Comparison of ENCODE assay signal across 9 cellular contexts in the genomic region with DNA sequence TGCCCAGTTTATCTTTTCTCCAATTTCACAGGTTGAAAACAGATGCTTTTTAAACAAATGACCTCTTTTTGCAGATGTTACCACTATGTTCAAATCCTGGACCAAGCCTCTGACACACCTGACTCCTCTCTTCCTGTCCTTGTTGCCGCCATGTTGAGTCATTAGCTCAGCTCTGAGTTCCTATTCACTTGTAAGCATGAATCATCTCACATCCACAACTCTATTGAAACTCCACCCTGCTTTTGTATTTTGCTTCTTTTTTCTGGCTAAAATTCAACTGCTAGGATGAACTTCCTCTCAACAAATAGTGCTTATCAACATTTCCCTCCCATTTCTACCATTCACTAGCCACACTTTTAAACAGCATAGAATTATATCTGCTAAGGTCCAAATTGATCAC. TPM values are rescaled to one million over a fixed set of nuclear protein-coding genes. Genes with fewer than 3 reads are reported as not detected.
DNase-seq lines count a peak whose midpoint lies in the region; ATAC-seq and TF ChIP-seq lines count a peak whose summit lies in the region.
"Had no signal": no experiment of that assay in that cellular context is flagged by ENCODE, and none has a peak within 500 bp of the region (broad histone marks: within the 10 kb centered on the region; RNA-seq: fewer than 3 reads in every experiment).

No MANE protein-coding gene starts in this region.

- H3K27me3 ChIP-seq in DND-41 (ENCODE audit: insufficient read depth, low read length, poor library complexity) (no peaks in the 10 kb centered on the region), breast epithelium (no peaks in the 10 kb centered on the region), tibial artery (no peaks in the 10 kb centered on the region), BE2C (no peaks in the 10 kb centered on the region)

- peak overlapping the region; percentile 90 for H3K4me2 ChIP-seq in DND-41 (ENCODE audit: insufficient read depth, low read length)
- H3K4me2 ChIP-seq: KMS-11 had no signal

- H3K4me3 ChIP-seq in DND-41 (ENCODE audit: low read depth in 1 of 2, low read length in 2 of 2) (no peak overlapping the region; a peak in 1 of 4 replicates), breast epithelium (peak overlapping the region in 1 of 3 donors; percentile 97), mucosa of descending colon (no peak overlapping the region), tibial artery (peak overlapping the region in 1 of 2 donors; percentile 68), BE2C (ENCODE audit: low read depth, low read length) (no peak overlapping the region)

- TF ChIP-seq POLR2A in breast epithelium (IDR thresholded peaks at IDR 0.05): no peak

- H3K4me1 ChIP-seq in DND-41 (ENCODE audit: insufficient read depth, low read length) (peaks cover 50% of the 10 kb centered on the region), breast epithelium (peaks cover 0 to 30% of the 10 kb centered on the region in 2 donors), mucosa of descending colon (ENCODE audit: low read depth) (peaks cover 57% of the 10 kb centered on the region), tibial artery (peaks cover 0 to 67% (median 35%) of the 10 kb centered on the region in 4 donors), BE2C (peaks cover 6% of the 10 kb centered on the region)

- H3K9me3 ChIP-seq in DND-41 (ENCODE audit: insufficient read depth, low read length, severe bottlenecking) (no peaks in the 10 kb centered on the region), breast epithelium (no peaks in the 10 kb centered on the region), mucosa of descending colon (no peaks in the 10 kb centered on the region), tibial artery (no peaks in the 10 kb centered on the region), BE2C (no peaks in the 10 kb centered on the region)

- peaks cover 18% of the 10 kb centered on the region; the same call in 1 of the 2 replicates for H4K20me1 ChIP-seq in DND-41 (ENCODE audit: insufficient read depth, low read length)

- no peak overlapping the region for H3K9ac ChIP-seq in DND-41 (ENCODE audit: low read depth, low read length)
- H3K9ac ChIP-seq: KMS-11 had no signal

- H3K79me2 ChIP-seq in DND-41 (ENCODE audit: insufficient read depth, low read length): peaks cover 92% of the 10 kb centered on the region

- DNase-seq in DND-41: no peak
- DNase-seq in RPMI7951 (ENCODE audit: low read depth): peak; percentile 70
- DNase-seq in breast epithelium (ENCODE audit: low spot score in 2 of 2): peak in 1 of 2 donors; percentile 20
- no peak for DNase-seq in mucosa of descending colon
- DNase-seq in tibial artery: no peak
- no peak for DNase-seq in amygdala (lab: John Stamatoyannopoulos, UW)
- no peak for DNase-seq in OCI-M2 (lab: John Stamatoyannopoulos, UW; ENCODE audit: unreplicated experiment)
- no peak for DNase-seq in BE2C

- H3K27ac ChIP-seq in DND-41 (ENCODE audit: low read length) (no peak overlapping the region), breast epithelium (peak overlapping the region; percentile 62 to 91), tibial artery (peak overlapping the region; percentile 49 to 94)
- H3K27ac ChIP-seq: KMS-11 had no signal

- ATAC-seq in DND-41 (ENCODE audit: insufficient read depth, low read depth): no peak
- ATAC-seq in mucosa of descending colon: peak; percentile 7

- TF ChIP-seq CTCF in DND-41 (IDR thresholded peaks at IDR 0.05; ENCODE audit: borderline replicate concordance, extremely low read depth, low read length, poor library complexity, severe bottlenecking) (no peak), breast epithelium (IDR thresholded peaks at IDR 0.05) (no peak), mucosa of descending colon (IDR thresholded peaks at IDR 0.05) (no peak), tibial artery (IDR thresholded peaks at IDR 0.05) (no peak), BE2C (IDR thresholded peaks at IDR 0.05; ENCODE audit: low read depth, low read length) (no peak)

- H3K36me3 ChIP-seq in DND-41 (ENCODE audit: insufficient read depth, low read length) (peaks cover 37% of the 10 kb centered on the region), breast epithelium (no peaks in the 10 kb centered on the region), mucosa of descending colon (ENCODE audit: low read depth) (no peaks in the 10 kb centered on the region), tibial artery (peaks cover 0 to 16% (median 8%) of the 10 kb centered on the region in 3 donors), BE2C (peaks cover 5% of the 10 kb centered on the region)

- no peak overlapping the region for H2AFZ ChIP-seq in DND-41 (ENCODE audit: low read depth, low read length)

- intact Hi-C loops in breast epithelium (cut with DNase I; ENCODE audit: low total_unique reads): no loop called here
- intact Hi-C loops in mucosa of descending colon (cut with DNase I, micrococcal nuclease): no loop called here
- intact Hi-C loops in tibial artery (cut with DNase I; ENCODE audit: low total_unique reads): no loop called here

RNA-seq across cellular contexts. Expression of gene JOSD1, which starts 4.1 kb away (rescaled TPM):
- total RNA-seq in RPMI7951 (2014; rRNA removed; shearing (Covaris generic)): 46.5 and 62.0 TPM in 2 replicates
- total RNA-seq in breast epithelium (10 to 100 TPM; 60.5 to 80.8 (median 61.3) TPM), mucosa of descending colon (10 to 100 TPM; 82.5 to 98.3 (median 87.9) TPM)
- polyA plus RNA-seq in BE2C (2012; ENCODE audit: insufficient read depth, insufficient read length, low read depth): 57.1 TPM

RNA-seq across cellular contexts. Expression of gene GTPBP1, which starts 9.1 kb away (rescaled TPM):
- total RNA-seq in RPMI7951 (2014; rRNA removed; shearing (Covaris generic)): 15.6 and 16.3 TPM in 2 replicates
- total RNA-seq in breast epithelium: 10 to 100 TPM; 32.3 to 58.7 (median 56.9) TPM
- 10 to 100 TPM; 73.1 to 96.8 (median 76.8) TPM for total RNA-seq in mucosa of descending colon
- 60.1 TPM for polyA plus RNA-seq in BE2C (2012; ENCODE audit: insufficient read depth, insufficient read length, low read depth)

RNA-seq across cellular contexts. Expression of gene TOMM22, which starts 14.8 kb away (rescaled TPM):
- 56.5 and 61.2 TPM in 2 replicates for total RNA-seq in RPMI7951 (2014; rRNA removed; shearing (Covaris generic))
- total RNA-seq in breast epithelium (10 to 100 TPM; 30.6 to 37.3 (median 32.8) TPM), mucosa of descending colon (10 to 100 TPM; 64.5 to 84.4 (median 72.4) TPM)
- 243 TPM for polyA plus RNA-seq in BE2C (2012; ENCODE audit: insufficient read depth, insufficient read length, low read depth)

RNA-seq across cellular contexts. Expression of gene CBY1, which starts 40.2 kb away (rescaled TPM):
- 14.1 and 19.7 TPM in 2 replicates for total RNA-seq in RPMI7951 (2014; rRNA removed; shearing (Covaris generic))
- total RNA-seq in breast epithelium (10 to 100 TPM; 18.1 to 21.1 (median 20.0) TPM), mucosa of descending colon (10 to 100 TPM; 22.8 to 46.5 (median 30.0) TPM)
- polyA plus RNA-seq in BE2C (2012; ENCODE audit: insufficient read depth, insufficient read length, low read depth): 25.6 TPM

RNA-seq across cellular contexts. Expression of gene FAM227A, which starts 40.4 kb away (rescaled TPM):
- total RNA-seq in RPMI7951 (2014; rRNA removed; shearing (Covaris generic)): 1.3 and 2.3 TPM in 2 replicates
- total RNA-seq in breast epithelium (1 to 10 TPM in 2 of 3 donors, under 1 TPM in 1; 0.16 to 7.9 (median 6.3) TPM), mucosa of descending colon (1 to 10 TPM in 2 of 3 donors, under 1 TPM in 1; 0.52 to 1.5 (median 1.3) TPM)
- polyA plus RNA-seq in BE2C (2012; ENCODE audit: insufficient read depth, insufficient read length, low read depth): 0.54 TPM
